In genomic region chr16:10321407-10322397, GRCh38 we compare ENCODE assay signal across 18 cellular contexts.
DNase-seq lines count a peak whose midpoint lies in the region; ATAC-seq and TF ChIP-seq lines count a peak whose summit lies in the region.
"Had no signal": no experiment of that assay in that cellular context is flagged by ENCODE, and none has a peak within 500 bp of the region (broad histone marks: within the 10 kb centered on the region; RNA-seq: fewer than 3 reads in every experiment).

No MANE protein-coding gene starts in this region.

- H3K4me1 ChIP-seq in H9 (ENCODE audit: insufficient read depth, low read length) (no peaks in the 10 kb centered on the region), trophoblast cell (ENCODE audit: control insufficient read depth in 1 of 2, insufficient read depth in 2 of 2, low read length in 2 of 2) (peaks cover 5 to 11% of the 10 kb centered on the region in 2 experiments)
- H3K4me1 ChIP-seq: SJSA1 had no signal

- WGBS in H9 (ENCODE audit: extremely low coverage, insufficient read length, low lambda C conversion rate), result no CpG with 5 or more reads among the region's 6 CpGs
- WGBS in trophoblast cell (ENCODE audit: extremely low coverage, insufficient coverage, insufficient read length), result no CpG with 5 or more reads among the region's 6 CpGs

- H3T11ph ChIP-seq in H9 (ENCODE audit: low read length), result no peak overlapping the region

- no peak overlapping the region for H3K9ac ChIP-seq in H9 (ENCODE audit: extremely low read depth, insufficient read length, low read length)
- H3K9ac ChIP-seq in trophoblast cell (ENCODE audit: low read length), result no peak overlapping the region

- no peak overlapping the region for H3K27ac Mint-ChIP-seq in activated naive CD4-positive, alpha-beta T cell treated with anti-CD3 and anti-CD28 coated beads, Interleukin-2, amount 10 ng/mL, durations not matched to agents 7 days and 5 days
- H3K27ac Mint-ChIP-seq in activated naive CD4-positive, alpha-beta T cell treated with anti-CD3 and anti-CD28 coated beads for 36 hours, result no peak overlapping the region
- H3K27ac Mint-ChIP-seq in H9, result peak overlapping the region in 2 of 3 experiments; percentile 8 to 10; a peak in 2 of 7 replicates
- no peak overlapping the region for H3K27ac Mint-ChIP-seq in activated CD8-positive, alpha-beta T cell treated with anti-CD3 and anti-CD28 coated beads for 36 hours
- H3K27ac Mint-ChIP-seq: B cell; CD4-positive, alpha-beta T cell had no signal

- H3K23ac ChIP-seq in H9 (ENCODE audit: insufficient read length, low read depth, low read length) (no peak overlapping the region), trophoblast cell (ENCODE audit: low read length) (no peak overlapping the region)

- no peaks in the 10 kb centered on the region for H3K23me2 ChIP-seq in H9 (ENCODE audit: insufficient read length, low read depth, low read length, poor library complexity, severe bottlenecking)

- H2AK5ac ChIP-seq in H9 (ENCODE audit: insufficient read length, low read length) (no peak overlapping the region), trophoblast cell (ENCODE audit: low read length) (no peak overlapping the region)

- H4K5ac ChIP-seq in H9 (ENCODE audit: insufficient read length, low read depth, low read length), result no peak overlapping the region

- no peak overlapping the region for H2BK120ac ChIP-seq in H9 (ENCODE audit: low read depth, low read length, poor library complexity, severe bottlenecking)
- H2BK120ac ChIP-seq in trophoblast cell (ENCODE audit: insufficient read depth, low read length, poor library complexity), result no peak overlapping the region

- H3K18ac ChIP-seq in H9 (ENCODE audit: insufficient read length, low read depth, low read length) (no peak overlapping the region), trophoblast cell (ENCODE audit: low read length) (no peak overlapping the region)

- H3K4me3 ChIP-seq in trophoblast cell (ENCODE audit: low read depth, low read length), result no peak overlapping the region
- H3K4me3 ChIP-seq: SJSA1 had no signal

- no peaks in the 10 kb centered on the region for H3K27me3 ChIP-seq in H9 (ENCODE audit: insufficient read depth, low read length)
- no peaks in the 10 kb centered on the region for H3K27me3 ChIP-seq in trophoblast cell (ENCODE audit: insufficient read depth, low read length)
- H3K27me3 ChIP-seq: SJSA1 had no signal

- H3K79me1 ChIP-seq in H9 (ENCODE audit: insufficient read depth, low read depth, low read length, poor library complexity, severe bottlenecking) (no peaks in the 10 kb centered on the region), trophoblast cell (ENCODE audit: low read length) (peaks cover 12% of the 10 kb centered on the region)

- POLR2A ChIA-PET in activated CD8-positive, alpha-beta T cell treated with anti-CD3 and anti-CD28 coated beads for 36 hours (lab: Charles Lee), result interaction anchor here (0.8 kb wide), 1 partner anchor 65 kb away, joined by 3 read pairs; the partner anchor contains the start of gene ATF7IP2

- H2AFZ ChIP-seq in H9 (ENCODE audit: low read length), result no peak overlapping the region
- H2AFZ ChIP-seq in trophoblast cell (ENCODE audit: insufficient read depth, low read length, poor library complexity), result no peak overlapping the region

- no peak overlapping the region for H3K4me3 Mint-ChIP-seq in activated naive CD4-positive, alpha-beta T cell treated with anti-CD3 and anti-CD28 coated beads, Interleukin-2, amount 10 ng/mL, durations not matched to agents 7 days and 5 days
- no peak overlapping the region for H3K4me3 Mint-ChIP-seq in activated naive CD4-positive, alpha-beta T cell treated with anti-CD3 and anti-CD28 coated beads for 36 hours
- H3K4me3 Mint-ChIP-seq in H9, result no peak overlapping the region
- no peak overlapping the region for H3K4me3 Mint-ChIP-seq in activated CD8-positive, alpha-beta T cell treated with anti-CD3 and anti-CD28 coated beads for 36 hours
- H3K4me3 Mint-ChIP-seq: B cell; CD4-positive, alpha-beta T cell had no signal

- no peak overlapping the region for H2BK5ac ChIP-seq in H9 (ENCODE audit: insufficient read length, low read length)
- no peak overlapping the region for H2BK5ac ChIP-seq in trophoblast cell (ENCODE audit: low read depth, low read length, poor library complexity)

- H3K79me2 ChIP-seq in H9 (ENCODE audit: insufficient read depth, low read length) (no peaks in the 10 kb centered on the region), trophoblast cell (ENCODE audit: control insufficient read depth, insufficient read depth, low read length, poor library complexity) (no peaks in the 10 kb centered on the region)

- no peak overlapping the region for H2BK15ac ChIP-seq in H9 (ENCODE audit: low read depth, low read length)

- H3K4me2 ChIP-seq in H9 (ENCODE audit: insufficient read depth, insufficient read length, low read length) (no peak overlapping the region), trophoblast cell (ENCODE audit: low read length) (no peak overlapping the region)

- H3K27me3 Mint-ChIP-seq in activated naive CD4-positive, alpha-beta T cell treated with anti-CD3 and anti-CD28 coated beads, Interleukin-2, amount 10 ng/mL, durations not matched to agents 7 days and 5 days, result no peaks in the 10 kb centered on the region
- H3K27me3 Mint-ChIP-seq in activated naive CD4-positive, alpha-beta T cell treated with anti-CD3 and anti-CD28 coated beads for 36 hours (ENCODE audit: low read depth), result no peaks in the 10 kb centered on the region
- H3K27me3 Mint-ChIP-seq in H9 (ENCODE audit: low read depth), result no peaks in the 10 kb centered on the region
- no peaks in the 10 kb centered on the region for H3K27me3 Mint-ChIP-seq in activated CD8-positive, alpha-beta T cell treated with anti-CD3 and anti-CD28 coated beads for 36 hours
- H3K27me3 Mint-ChIP-seq: B cell; CD4-positive, alpha-beta T cell had no signal

- TF ChIP-seq CTCF in H9 (conservative IDR thresholded peaks at IDR 0.05), result no peak
- TF ChIP-seq CTCF in activated CD8-positive, alpha-beta T cell treated with anti-CD3 and anti-CD28 coated beads for 36 hours (IDR thresholded peaks at IDR 0.05), result no peak

- CTCF ChIA-PET in activated naive CD4-positive, alpha-beta T cell treated with anti-CD3 and anti-CD28 coated beads, Interleukin-2, amount 10 ng/mL, durations not matched to agents 7 days and 5 days (lab: Charles Lee), result interaction anchor here (1.1 to 1.3 kb wide), 3 partner anchors 46 to 193 kb away, joined by 3 to 5 read pairs (median 3); no protein-coding TSS in a partner anchor
- CTCF ChIA-PET in activated naive CD4-positive, alpha-beta T cell treated with anti-CD3 and anti-CD28 coated beads for 36 hours (lab: Charles Lee), result no interaction called here
- CTCF ChIA-PET in activated CD8-positive, alpha-beta T cell treated with anti-CD3 and anti-CD28 coated beads for 36 hours (lab: Charles Lee), result interaction anchor here (0.6 to 1.4 kb wide), 3 partner anchors 41 to 174 kb away, joined by 3 read pairs; no protein-coding TSS in a partner anchor

- H3K56ac ChIP-seq in H9 (ENCODE audit: insufficient read length, low read depth, low read length), result no peak overlapping the region

- H3K36me3 Mint-ChIP-seq in activated naive CD4-positive, alpha-beta T cell treated with anti-CD3 and anti-CD28 coated beads, Interleukin-2, amount 10 ng/mL, durations not matched to agents 7 days and 5 days, result no peaks in the 10 kb centered on the region
- H3K36me3 Mint-ChIP-seq in activated naive CD4-positive, alpha-beta T cell treated with anti-CD3 and anti-CD28 coated beads for 36 hours (ENCODE audit: low read depth), result peaks cover 1% of the 10 kb centered on the region
- H3K36me3 Mint-ChIP-seq in H9 (ENCODE audit: insufficient read depth in 1 of 3, low read depth in 3 of 3), result no peaks in the 10 kb centered on the region
- peaks cover 6% of the 10 kb centered on the region for H3K36me3 Mint-ChIP-seq in activated CD8-positive, alpha-beta T cell treated with anti-CD3 and anti-CD28 coated beads for 36 hours (ENCODE audit: low read depth)

- H2BK20ac ChIP-seq in H9 (ENCODE audit: low read depth, low read length, poor library complexity, severe bottlenecking), result no peak overlapping the region

- ATAC-seq in activated CD8-positive, alpha-beta T cell treated with anti-CD3 and anti-CD28 coated beads for 36 hours, result peak; percentile 48
- ATAC-seq in GM19452 (IDR thresholded peaks at IDR 0.05; ENCODE audit: unreplicated experiment), result no peak

- no peak overlapping the region for H4K91ac ChIP-seq in H9 (ENCODE audit: insufficient read length, low read depth, low read length)
- no peak overlapping the region for H4K91ac ChIP-seq in trophoblast cell (ENCODE audit: low read depth, low read length)

- H4K20me1 ChIP-seq in H9 (ENCODE audit: control insufficient read depth, insufficient read depth, insufficient read length), result no peaks in the 10 kb centered on the region

- peaks cover 11% of the 10 kb centered on the region for H3K9me3 Mint-ChIP-seq in activated naive CD4-positive, alpha-beta T cell treated with anti-CD3 and anti-CD28 coated beads, Interleukin-2, amount 10 ng/mL, durations not matched to agents 7 days and 5 days
- H3K9me3 Mint-ChIP-seq in activated naive CD4-positive, alpha-beta T cell treated with anti-CD3 and anti-CD28 coated beads for 36 hours, result peaks cover 20% of the 10 kb centered on the region
- H3K9me3 Mint-ChIP-seq in H9, result no peaks in the 10 kb centered on the region
- H3K9me3 Mint-ChIP-seq in activated CD8-positive, alpha-beta T cell treated with anti-CD3 and anti-CD28 coated beads for 36 hours, result peaks cover 14% of the 10 kb centered on the region

- H3K4ac ChIP-seq in H9 (ENCODE audit: low read depth, low read length), result no peak overlapping the region
- no peak overlapping the region for H3K4ac ChIP-seq in trophoblast cell (ENCODE audit: low read depth, low read length)

- H4K12ac ChIP-seq in trophoblast cell (ENCODE audit: low read depth, low read length), result no peak overlapping the region

- DNase-seq in activated naive CD4-positive, alpha-beta T cell treated with anti-CD3 and anti-CD28 coated beads, Interleukin-2, amount 10 ng/mL, durations not matched to agents 7 days and 5 days, result peak; percentile 26
- DNase-seq in activated naive CD4-positive, alpha-beta T cell treated with anti-CD3 and anti-CD28 coated beads for 36 hours, result no peak
- DNase-seq in H9 (no peak), trophoblast cell (no peak), glomerular visceral epithelial cell (ENCODE audit: extremely low spot score) (no peak), NCI-H1092 (lab: John Stamatoyannopoulos, UW) (no peak)
- DNase-seq in activated CD8-positive, alpha-beta T cell treated with anti-CD3 and anti-CD28 coated beads for 36 hours, result peak; percentile 26
- DNase-seq: CD4-positive, alpha-beta T cell; DMS79; KG1; NCI-H1105; NCI-H187 treated with DMSO at 0.1 percent for 48 hours; NCI-H2171 treated with DMSO at 0.1 percent for 48 hours; NCI-H510A; RPMI8226 had no signal

- H3K14ac ChIP-seq in H9 (ENCODE audit: insufficient read depth, low read length) (no peak overlapping the region), trophoblast cell (ENCODE audit: low read length) (no peak overlapping the region)

- peaks cover 4% of the 10 kb centered on the region for H3K4me1 Mint-ChIP-seq in activated naive CD4-positive, alpha-beta T cell treated with anti-CD3 and anti-CD28 coated beads, Interleukin-2, amount 10 ng/mL, durations not matched to agents 7 days and 5 days
- H3K4me1 Mint-ChIP-seq in activated naive CD4-positive, alpha-beta T cell treated with anti-CD3 and anti-CD28 coated beads for 36 hours (ENCODE audit: low read depth), result peaks cover 6% of the 10 kb centered on the region
- H3K4me1 Mint-ChIP-seq in H9, result no peaks in the 10 kb centered on the region
- peaks cover 7% of the 10 kb centered on the region for H3K4me1 Mint-ChIP-seq in activated CD8-positive, alpha-beta T cell treated with anti-CD3 and anti-CD28 coated beads for 36 hours (ENCODE audit: low read depth)

- H4K8ac ChIP-seq in H9 (replicated peaks; ENCODE audit: insufficient read length, low read depth, low read length) (no peak overlapping the region), trophoblast cell (ENCODE audit: low read depth, low read length) (no peak overlapping the region)

- no peaks in the 10 kb centered on the region for H3K9me3 ChIP-seq in H9 (ENCODE audit: control insufficient read depth, low read depth, low read length)
- H3K9me3 ChIP-seq in trophoblast cell (ENCODE audit: insufficient read depth, low read depth, low read length), result no peaks in the 10 kb centered on the region
- H3K9me3 ChIP-seq: SJSA1 had no signal

- intact Hi-C loops in activated naive CD4-positive, alpha-beta T cell treated with anti-CD3 and anti-CD28 coated beads for 36 hours (cut with micrococcal nuclease), result no loop called here
- intact Hi-C loops in activated CD8-positive, alpha-beta T cell treated with anti-CD3 and anti-CD28 coated beads for 36 hours (cut with micrococcal nuclease), result no loop called here

- H3K27ac ChIP-seq in H9 (ENCODE audit: insufficient read length, low read depth, low read length), result no peak overlapping the region
- peak overlapping the region; percentile 27 for H3K27ac ChIP-seq in trophoblast cell (ENCODE audit: low read depth, low read length)
- H3K27ac ChIP-seq: SJSA1 had no signal

- no peak overlapping the region for H2BK12ac ChIP-seq in H9 (ENCODE audit: insufficient read length, low read depth, low read length)
- no peak overlapping the region for H2BK12ac ChIP-seq in trophoblast cell (ENCODE audit: low read length)

- H3K36me3 ChIP-seq in trophoblast cell (ENCODE audit: control insufficient read depth in 1 of 2, insufficient read depth in 2 of 2, low read length in 2 of 2), result no peaks in the 10 kb centered on the region
- H3K36me3 ChIP-seq: SJSA1 had no signal

Comparison
In these comparisons a context has a peak if more than half of its experiments do, and no peak if none do; other contexts are left out.
1. DNase-seq: peak in activated naive CD4-positive, alpha-beta T cell treated with anti-CD3 and anti-CD28 coated beads, Interleukin-2, amount 10 ng/mL, durations not matched to agents 7 days and 5 days (single experiment) and activated CD8-positive, alpha-beta T cell treated with anti-CD3 and anti-CD28 coated beads for 36 hours (single experiment); none in activated naive CD4-positive, alpha-beta T cell treated with anti-CD3 and anti-CD28 coated beads for 36 hours (single experiment), H9 (single experiment), trophoblast cell (0 of 2), glomerular visceral epithelial cell (single experiment) and NCI-H1092 (single experiment).
2. H3K27ac Mint-ChIP-seq: peak in H9 (2 of 3); none in activated naive CD4-positive, alpha-beta T cell treated with anti-CD3 and anti-CD28 coated beads, Interleukin-2, amount 10 ng/mL, durations not matched to agents 7 days and 5 days (single experiment), activated naive CD4-positive, alpha-beta T cell treated with anti-CD3 and anti-CD28 coated beads for 36 hours (single experiment) and activated CD8-positive, alpha-beta T cell treated with anti-CD3 and anti-CD28 coated beads for 36 hours (single experiment).